In the genomic region with DNA sequence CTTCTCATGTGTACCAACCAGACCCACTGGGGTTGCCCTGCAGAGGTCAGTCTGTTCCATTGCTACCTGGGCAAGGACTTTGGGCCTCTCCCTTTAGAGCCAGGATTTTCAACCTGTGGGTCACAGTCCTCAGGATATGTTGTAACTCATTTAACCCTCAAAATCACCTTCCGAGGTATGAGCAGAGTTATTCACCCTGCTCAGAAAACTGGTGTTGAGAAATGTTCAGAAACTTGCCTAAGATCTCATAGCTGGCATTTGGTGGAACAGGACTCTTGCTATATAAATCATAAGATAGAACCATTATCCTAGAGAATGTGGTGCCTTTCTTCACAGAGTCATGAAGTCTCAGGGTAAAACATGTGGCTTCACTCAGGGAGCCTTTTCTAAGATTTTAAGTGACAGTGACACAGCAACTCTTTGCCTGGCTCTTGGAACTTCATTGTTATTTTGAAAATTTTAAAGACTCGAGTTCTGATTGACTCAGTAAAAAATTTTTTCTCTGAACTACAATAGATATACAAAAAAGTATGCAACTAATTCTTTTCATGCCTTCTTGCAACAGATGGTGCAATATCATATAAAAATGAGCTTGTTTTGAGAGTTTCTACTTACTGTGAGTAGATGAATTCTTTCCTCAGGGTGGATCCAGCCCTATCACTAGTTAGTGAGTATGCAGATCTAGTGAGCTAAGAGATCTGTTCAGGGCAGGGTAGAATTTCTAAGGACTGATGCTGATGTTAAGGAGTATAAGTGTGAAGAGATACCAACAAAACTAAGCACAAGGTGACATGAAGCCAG, we compare ENCODE assay signal across 15 cellular contexts. TPM values are rescaled to one million over a fixed set of nuclear protein-coding genes. Genes with fewer than 3 reads are reported as not detected.
A peak's percentile ranks its signal among the peaks of the same experiment; 100 is the strongest.
DNase-seq lines count a peak whose midpoint lies in the region; ATAC-seq, FAIRE-seq and TF ChIP-seq lines count a peak whose summit lies in the region.
"Had no signal": no experiment of that assay in that cellular context is flagged by ENCODE, and none has a peak within 500 bp of the region (broad histone marks: within the 10 kb centered on the region; RNA-seq: fewer than 3 reads in every experiment).

No MANE protein-coding gene starts in this region.

- ATAC-seq in A549 (no peak), right lobe of liver (peak; percentile 95 to 99 (median 98)), sciatic nerve (no peak), HG03442 (IDR thresholded peaks at IDR 0.05; ENCODE audit: unreplicated experiment) (no peak)
- no peak for ATAC-seq in effector memory CD8-positive, alpha-beta T cell (replicated peaks)

- H3K4me3 Mint-ChIP-seq in effector memory CD8-positive, alpha-beta T cell: no peak overlapping the region
- H3K4me3 Mint-ChIP-seq: activated naive CD8-positive, alpha-beta T cell treated with anti-CD3 and anti-CD28 coated beads, Interleukin-2, amount 10 ng/mL, durations not matched to agents 7 days and 5 days had no signal

- no peak for TF ChIP-seq EP300 in A549 (IDR thresholded peaks at IDR 0.05)

- H3K36me3 ChIP-seq in right lobe of liver: peaks cover 0 to 5% (median 0%) of the 10 kb centered on the region in 4 donors

- H3K4me1 Mint-ChIP-seq in effector memory CD8-positive, alpha-beta T cell (ENCODE audit: low read depth in 2 of 2): peaks cover 14 to 23% of the 10 kb centered on the region in 2 donors

- 76% methylated on average over 2 of the region's 2 CpGs for WGBS in A549 (ENCODE audit: missing lambda C conversion rate)
- 46% methylated on average over 2 of the region's 2 CpGs for WGBS in right lobe of liver (ENCODE audit: insufficient coverage, low coverage, low lambda C conversion rate, missing lambda C conversion rate)

- POLR2A ChIA-PET in A549 (lab: Yijun Ruan, JAX): interaction anchor here (1.3 kb wide), 1 partner anchor 29 kb away, joined by 5 read pairs; the partner anchor contains the start of gene CAST

- intact Hi-C loops in right lobe of liver (cut with DNase I) (no loop called here), sciatic nerve (cut with DNase I) (no loop called here)

- no peaks in the 10 kb centered on the region for H3K27me3 Mint-ChIP-seq in effector memory CD8-positive, alpha-beta T cell
- H3K27me3 Mint-ChIP-seq: activated naive CD8-positive, alpha-beta T cell treated with anti-CD3 and anti-CD28 coated beads, Interleukin-2, amount 10 ng/mL, durations not matched to agents 7 days and 5 days had no signal

- TF ChIP-seq POLR2A in A549 (IDR thresholded peaks at IDR 0.05; ENCODE audit: low read length) (no peak), H54 (IDR thresholded peaks at IDR 0.05; ENCODE audit: low read depth, low read length) (no peak), right lobe of liver (IDR thresholded peaks at IDR 0.05) (no peak)

- H3K9me3 ChIP-seq in A549 (no peaks in the 10 kb centered on the region), right lobe of liver (no peaks in the 10 kb centered on the region)
- H3K9me3 ChIP-seq: tibial nerve had no signal

- H3K27ac ChIP-seq in A549 (peak overlapping the region; percentile 10 to 25; a peak in 3 of 6 replicates), right lobe of liver (peak overlapping the region in 2 of 3 donors; percentile 17 to 44)
- H3K27ac ChIP-seq: parathyroid adenoma, tibial nerve had no signal

- H3K4me2 ChIP-seq in A549: no peak overlapping the region; the same call in 2 of the 3 replicates

- TF ChIP-seq CTCF in A549 (IDR thresholded peaks at IDR 0.05) (no peak), right lobe of liver (IDR thresholded peaks at IDR 0.05) (peak in 3 of 4 donors; percentile 12 to 48 (median 38))

- CTCF ChIA-PET in A549 (lab: Yijun Ruan, JAX): interaction anchor here (0.7 to 13.6 kb wide), 5 partner anchors 15 to 910 kb away, joined by 3 to 155 read pairs (median 3); no protein-coding TSS in a partner anchor

- TF ChIP-seq RAD21 in A549 (conservative IDR thresholded peaks at IDR 0.05 in 1 of 2, IDR thresholded peaks at IDR 0.05 in 1 of 2): no peak

- H3K27me3 ChIP-seq in right lobe of liver: no peaks in the 10 kb centered on the region
- H3K27me3 ChIP-seq: tibial nerve had no signal

- no peak overlapping the region for H3K4me3 ChIP-seq in A549
- no peak overlapping the region for H3K4me3 ChIP-seq in right lobe of liver
- H3K4me3 ChIP-seq: tibial nerve had no signal

- DNase-seq in A549 (ENCODE audit: low read depth in 1 of 2, low spot score in 1 of 2) (no peak), H54 (ENCODE audit: insufficient read length, low spot score) (no peak), right lobe of liver (peak in 2 of 3 donors; percentile 75 to 79), sciatic nerve (ENCODE audit: low spot score) (no peak), A172 (ENCODE audit: low spot score) (no peak), HT-29 (ENCODE audit: low spot score) (no peak)
- DNase-seq in effector memory CD8-positive, alpha-beta T cell: no peak
- DNase-seq: activated naive CD8-positive, alpha-beta T cell treated with anti-CD3 and anti-CD28 coated beads, Interleukin-2, amount 10 ng/mL, durations not matched to agents 7 days and 5 days; activated T-cell treated with anti-CD3 and anti-CD28 coated beads for 4 hours; NCI-H2227 treated with DMSO at 0.1 percent for 48 hours; stimulated activated CD4-positive, alpha-beta T cell treated with anti-CD3 and anti-CD28 coated beads, Interleukin-1b, Interleukin-23, amount 100 ng/mL, for 48 hours; stimulated activated CD8-positive, alpha-beta memory T cell treated with anti-CD3 and anti-CD28 coated beads, Interleukin-4, amount 100 ng/mL, for 48 hours had no signal

- FAIRE-seq in A549 (lab: Jason Lieb, UNC) (no peak), H54 (lab: Jason Lieb, UNC) (peak; percentile 23)

- H3K27ac Mint-ChIP-seq in effector memory CD8-positive, alpha-beta T cell: peak overlapping the region; percentile 15 to 61
- H3K27ac Mint-ChIP-seq: activated naive CD8-positive, alpha-beta T cell treated with anti-CD3 and anti-CD28 coated beads, Interleukin-2, amount 10 ng/mL, durations not matched to agents 7 days and 5 days had no signal

- peaks cover 25% of the 10 kb centered on the region for H3K36me3 Mint-ChIP-seq in effector memory CD8-positive, alpha-beta T cell (ENCODE audit: insufficient read depth)

- H3K4me1 ChIP-seq in A549 (peaks cover 34% of the 10 kb centered on the region; the same call in 2 of the 3 replicates), right lobe of liver (peaks cover 0 to 18% (median 6%) of the 10 kb centered on the region in 4 donors)
- H3K4me1 ChIP-seq: parathyroid adenoma had no signal

- H3K9me3 Mint-ChIP-seq in effector memory CD8-positive, alpha-beta T cell: no peaks in the 10 kb centered on the region
- H3K9me3 Mint-ChIP-seq: activated naive CD8-positive, alpha-beta T cell treated with anti-CD3 and anti-CD28 coated beads, Interleukin-2, amount 10 ng/mL, durations not matched to agents 7 days and 5 days had no signal

TF ChIP-seq in A549, 52 proteins besides CTCF, POLR2A, EP300 and RAD21:
- TF ChIP-seq JUNB (IDR thresholded peaks at IDR 0.05) (no peak), MAFK (IDR thresholded peaks at IDR 0.05; ENCODE audit: partially characterized antibody) (no peak), JUN (IDR thresholded peaks at IDR 0.05) (no peak), HOXB13 (CRISPR knock-in tag; IDR thresholded peaks at IDR 0.05; ENCODE audit: low read depth) (no peak), ELK1 (IDR thresholded peaks at IDR 0.05; ENCODE audit: low read depth, low read length) (no peak), RFX5 (IDR thresholded peaks at IDR 0.05) (no peak), MAZ (IDR thresholded peaks at IDR 0.05; ENCODE audit: borderline replicate concordance, low read depth, low read length) (no peak), HMGXB4 (CRISPR knock-in tag; IDR thresholded peaks at IDR 0.05; ENCODE audit: borderline replicate concordance) (no peak), CHD2 (IDR thresholded peaks at IDR 0.05; ENCODE audit: low read length, partially characterized antibody) (no peak)
- TF ChIP-seq, protein P1, sequence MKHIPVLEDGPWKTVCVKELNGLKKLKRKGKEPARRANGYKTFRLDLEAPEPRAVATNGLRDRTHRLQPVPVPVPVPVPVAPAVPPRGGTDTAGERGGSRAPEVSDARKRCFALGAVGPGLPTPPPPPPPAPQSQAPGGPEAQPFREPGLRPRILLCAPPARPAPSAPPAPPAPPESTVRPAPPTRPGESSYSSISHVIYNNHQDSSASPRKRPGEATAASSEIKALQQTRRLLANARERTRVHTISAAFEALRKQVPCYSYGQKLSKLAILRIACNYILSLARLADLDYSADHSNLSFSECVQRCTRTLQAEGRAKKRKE (CRISPR knock-in tag; IDR thresholded peaks at IDR 0.05; ENCODE audit: low read depth): no peak

RNA-seq across cellular contexts. Expression of gene CAST, which starts 29.5 kb away (rescaled TPM):
- 223 and 257 TPM in 2 replicates for polyA plus RNA-seq in A549 (2011; rRNA removed)
- 48.9 and 52.6 TPM in 2 replicates for polyA plus RNA-seq in A549 (2012; cell fraction: cytosol; rRNA removed)
- polyA plus RNA-seq in A549 (2012; cell fraction: nucleus; rRNA removed): 39.1 and 51.1 TPM in 2 replicates
- polyA plus RNA-seq in A549 (2017; fragmentation: RNase III; extraction: RNeasy Plus Mini Kit Qiagen cat#74134 plus additional on column Dnase treatment): 150 to 172 TPM (median 163 TPM) in 3 replicates
- 111 and 112 TPM in 2 replicates for polyA minus RNA-seq in A549 (2011; rRNA and poly(A)+ RNA removed)
- total RNA-seq in right lobe of liver: 100 to 1,000 TPM in 4 of 6 experiments, 10 to 100 TPM in 2; 86.8 to 187 (median 123) TPM
- 295 TPM for total RNA-seq in sciatic nerve
- total RNA-seq in A172 (2014; rRNA removed; shearing (Covaris generic)): 166 and 225 TPM in 2 replicates
- 35.6 and 37.2 TPM in 2 replicates for total RNA-seq in HT-29 (2014; rRNA removed; shearing (Covaris generic))

Comparison
In these comparisons a context has a peak if more than half of its experiments do, and no peak if none do; other contexts are left out.
1. ATAC-seq: peak in right lobe of liver (4 of 4); none in A549 (0 of 2), effector memory CD8-positive, alpha-beta T cell (single experiment), sciatic nerve (single experiment) and HG03442 (single experiment).
2. DNase-seq: peak in right lobe of liver (2 of 3); none in A549 (0 of 2), H54 (single experiment), effector memory CD8-positive, alpha-beta T cell (0 of 3), sciatic nerve (single experiment), A172 (single experiment) and HT-29 (single experiment).